ENCODE assay signal across 1 cellular context in genomic region chr17:9676084-9676483, GRCh38.
TF ChIP-seq lines count a peak whose summit lies in the region.

No MANE protein-coding gene starts in this region.

TF ChIP-seq in SK-N-SH, 30 proteins besides CTCF, POLR2A, EP300 and RAD21 (continued from another document):
- TF ChIP-seq SMC3 (IDR thresholded peaks at IDR 0.05; ENCODE audit: low read depth, low read length) (no peak; the same call in 1 of the 2 replicates), JUND (IDR thresholded peaks at IDR 0.05) (no peak), RCOR1 (IDR thresholded peaks at IDR 0.05; ENCODE audit: low read length) (no peak), ELF1 (IDR thresholded peaks at IDR 0.05) (no peak), GABPA (IDR thresholded peaks at IDR 0.05; ENCODE audit: low read depth) (no peak)
- TF ChIP-seq, protein P1, sequence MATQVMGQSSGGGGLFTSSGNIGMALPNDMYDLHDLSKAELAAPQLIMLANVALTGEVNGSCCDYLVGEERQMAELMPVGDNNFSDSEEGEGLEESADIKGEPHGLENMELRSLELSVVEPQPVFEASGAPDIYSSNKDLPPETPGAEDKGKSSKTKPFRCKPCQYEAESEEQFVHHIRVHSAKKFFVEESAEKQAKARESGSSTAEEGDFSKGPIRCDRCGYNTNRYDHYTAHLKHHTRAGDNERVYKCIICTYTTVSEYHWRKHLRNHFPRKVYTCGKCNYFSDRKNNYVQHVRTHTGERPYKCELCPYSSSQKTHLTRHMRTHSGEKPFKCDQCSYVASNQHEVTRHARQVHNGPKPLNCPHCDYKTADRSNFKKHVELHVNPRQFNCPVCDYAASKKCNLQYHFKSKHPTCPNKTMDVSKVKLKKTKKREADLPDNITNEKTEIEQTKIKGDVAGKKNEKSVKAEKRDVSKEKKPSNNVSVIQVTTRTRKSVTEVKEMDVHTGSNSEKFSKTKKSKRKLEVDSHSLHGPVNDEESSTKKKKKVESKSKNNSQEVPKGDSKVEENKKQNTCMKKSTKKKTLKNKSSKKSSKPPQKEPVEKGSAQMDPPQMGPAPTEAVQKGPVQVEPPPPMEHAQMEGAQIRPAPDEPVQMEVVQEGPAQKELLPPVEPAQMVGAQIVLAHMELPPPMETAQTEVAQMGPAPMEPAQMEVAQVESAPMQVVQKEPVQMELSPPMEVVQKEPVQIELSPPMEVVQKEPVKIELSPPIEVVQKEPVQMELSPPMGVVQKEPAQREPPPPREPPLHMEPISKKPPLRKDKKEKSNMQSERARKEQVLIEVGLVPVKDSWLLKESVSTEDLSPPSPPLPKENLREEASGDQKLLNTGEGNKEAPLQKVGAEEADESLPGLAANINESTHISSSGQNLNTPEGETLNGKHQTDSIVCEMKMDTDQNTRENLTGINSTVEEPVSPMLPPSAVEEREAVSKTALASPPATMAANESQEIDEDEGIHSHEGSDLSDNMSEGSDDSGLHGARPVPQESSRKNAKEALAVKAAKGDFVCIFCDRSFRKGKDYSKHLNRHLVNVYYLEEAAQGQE (IDR thresholded peaks at IDR 0.05; ENCODE audit: low read depth, low read length) = no peak
TF ChIP-seq in SK-N-SH: peak in this region for 0.
